In the genomic region with DNA sequence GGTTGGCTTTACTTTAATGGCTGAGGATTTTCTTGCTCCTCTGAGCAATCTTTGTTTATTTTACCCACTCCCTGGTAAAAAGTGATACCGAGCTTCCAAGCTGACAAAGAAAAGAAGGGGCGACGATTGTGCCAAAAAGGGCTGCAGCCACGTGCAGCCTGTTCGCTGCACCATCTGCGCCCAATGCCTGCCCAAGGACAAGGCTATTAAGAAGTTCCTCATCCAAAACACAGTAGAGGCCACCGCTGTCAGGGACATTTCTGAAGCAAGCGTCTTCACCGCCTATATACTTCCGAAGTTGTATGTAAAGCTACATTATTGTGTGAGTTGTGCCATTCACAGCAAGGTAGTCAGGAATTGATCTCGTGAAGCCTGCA, we compare ENCODE assay signal across 17 cellular contexts. TPM values are rescaled to one million over a fixed set of nuclear protein-coding genes. Genes with fewer than 3 reads are reported as not detected.
DNase-seq lines count a peak whose midpoint lies in the region; ATAC-seq and TF ChIP-seq lines count a peak whose summit lies in the region.
"Had no signal": no experiment of that assay in that cellular context is flagged by ENCODE, and none has a peak within 500 bp of the region (broad histone marks: within the 10 kb centered on the region; RNA-seq: fewer than 3 reads in every experiment).

No MANE protein-coding gene starts in this region.

- TF ChIP-seq POLR2A in esophagus muscularis mucosa (IDR thresholded peaks at IDR 0.05; ENCODE audit: low read depth) (no peak), thyroid gland (IDR thresholded peaks at IDR 0.05) (no peak), stomach (IDR thresholded peaks at IDR 0.05) (no peak)

- H3K4me1 ChIP-seq in cardiac muscle cell (ENCODE audit: low read depth), result peaks cover 37% of the 10 kb centered on the region
- H3K4me1 ChIP-seq in esophagus muscularis mucosa, result peaks cover 61 to 71% (median 66%) of the 10 kb centered on the region in 4 donors
- peaks cover 57 to 58% of the 10 kb centered on the region in 2 donors for H3K4me1 ChIP-seq in thyroid gland
- peaks cover under 1 to 51% (median 19%) of the 10 kb centered on the region in 4 donors for H3K4me1 ChIP-seq in stomach

- no peaks in the 10 kb centered on the region for H3K36me3 Mint-ChIP-seq in natural killer cell treated with Interleukin-12 subunit alpha and Interleukin-12 subunit beta and Interleukin-15 and Interleukin-18, amount 100 ng/mL, for 72 hours

- no peaks in the 10 kb centered on the region for H3K9me3 Mint-ChIP-seq in natural killer cell treated with Interleukin-12 subunit alpha and Interleukin-12 subunit beta and Interleukin-15 and Interleukin-18, amount 100 ng/mL, for 72 hours

- H3K36me3 ChIP-seq in cardiac muscle cell (peaks cover 5% of the 10 kb centered on the region), esophagus muscularis mucosa (peaks cover 0 to 28% (median 8%) of the 10 kb centered on the region in 4 donors), thyroid gland (no peaks in the 10 kb centered on the region), stomach (no peaks in the 10 kb centered on the region)
- H3K36me3 ChIP-seq: Peyer's patch had no signal

- no peak overlapping the region for H3K4me3 ChIP-seq in cardiac muscle cell
- no peak overlapping the region for H3K4me3 ChIP-seq in esophagus muscularis mucosa
- no peak overlapping the region for H3K4me3 ChIP-seq in thyroid gland (replicated peaks in 1 of 3)
- no peak overlapping the region for H3K4me3 ChIP-seq in stomach
- H3K4me3 ChIP-seq: MG63, Peyer's patch had no signal

- intact Hi-C loops in left cardiac atrium (cut with DNase I) (loop anchor here in 1 of 2 donors (5.0 to 10.0 kb wide), 2 partner anchors 34 to 166 kb away; partner anchors contain the start of genes POGLUT1 and TMEM39A), esophagus muscularis mucosa (cut with DNase I) (loop anchor here (10.0 kb wide), 1 partner anchor 166 kb away; the partner anchor contains the start of genes POGLUT1 and TMEM39A), thyroid gland (cut with DNase I) (no loop called here), stomach (cut with DNase I; ENCODE audit: low total_unique reads) (no loop called here)

- H3K27me3 ChIP-seq in cardiac muscle cell (no peaks in the 10 kb centered on the region), esophagus muscularis mucosa (no peaks in the 10 kb centered on the region), thyroid gland (no peaks in the 10 kb centered on the region), stomach (no peaks in the 10 kb centered on the region)
- H3K27me3 ChIP-seq: MG63, Peyer's patch had no signal

- peaks cover 60 to 72% of the 10 kb centered on the region in 2 donors for H3K4me1 Mint-ChIP-seq in natural killer cell treated with Interleukin-12 subunit alpha and Interleukin-12 subunit beta and Interleukin-15 and Interleukin-18, amount 100 ng/mL, for 72 hours (ENCODE audit: low read depth in 2 of 2)

- H3K27ac ChIP-seq in cardiac muscle cell (peak overlapping the region; percentile 90), esophagus muscularis mucosa (replicated peaks in 1 of 4) (no peak overlapping the region), thyroid gland (peak overlapping the region; percentile 44 to 97 (median 94)), stomach (no peak overlapping the region)

- no peak for DNase-seq in cardiac muscle cell (ENCODE audit: low read depth in 1 of 2, low spot score in 1 of 2)
- no peak for DNase-seq in left cardiac atrium
- peak; percentile 55 for DNase-seq in esophagus muscularis mucosa (ENCODE audit: extremely low spot score)
- no peak for DNase-seq in natural killer cell treated with Interleukin-12 subunit alpha and Interleukin-12 subunit beta and Interleukin-15 and Interleukin-18, amount 100 ng/mL, for 72 hours (ENCODE audit: low spot score)
- DNase-seq in thyroid gland, result peak; percentile 40 to 50
- no peak for DNase-seq in C1 segment of cervical spinal cord (lab: John Stamatoyannopoulos, UW)
- no peak for DNase-seq in stomach
- DNase-seq: Calu3, DND-41, GF-D8, KG1, MG63, NCI-H1105, NCI-H187 treated with DMSO at 0.1 percent for 48 hours, Peyer's patch, Right ventricle myocardium superior had no signal

- WGBS in esophagus muscularis mucosa, result 85% methylated on average over 11 of the region's 11 CpGs
- WGBS in thyroid gland, 2 donors, result 40 to 44% methylated on average over 11 of the region's 11 CpGs
- WGBS in stomach, 5 donors, result 78 to 89% (median 82%) methylated on average over 8 to 11 of the region's 11 CpGs

- ATAC-seq in left cardiac atrium (no peak), GM18502 (IDR thresholded peaks at IDR 0.05; ENCODE audit: poor library complexity, unreplicated experiment) (no peak)
- no peak for ATAC-seq in natural killer cell treated with Interleukin-12 subunit alpha and Interleukin-12 subunit beta and Interleukin-15 and Interleukin-18, amount 100 ng/mL, for 72 hours

- TF ChIP-seq CTCF in cardiac muscle cell (IDR thresholded peaks at IDR 0.05; ENCODE audit: low read depth, low read length) (no peak), esophagus muscularis mucosa (IDR thresholded peaks at IDR 0.05) (no peak), thyroid gland (IDR thresholded peaks at IDR 0.05) (no peak), stomach (IDR thresholded peaks at IDR 0.05) (no peak)

- no peaks in the 10 kb centered on the region for H3K9me3 ChIP-seq in cardiac muscle cell (ENCODE audit: low read depth)
- no peaks in the 10 kb centered on the region for H3K9me3 ChIP-seq in esophagus muscularis mucosa
- H3K9me3 ChIP-seq in thyroid gland, result no peaks in the 10 kb centered on the region
- H3K9me3 ChIP-seq in stomach, result no peaks in the 10 kb centered on the region
- H3K9me3 ChIP-seq: MG63, Peyer's patch had no signal

- no peaks in the 10 kb centered on the region for H3K27me3 Mint-ChIP-seq in natural killer cell treated with Interleukin-12 subunit alpha and Interleukin-12 subunit beta and Interleukin-15 and Interleukin-18, amount 100 ng/mL, for 72 hours

- H3K4me3 Mint-ChIP-seq in natural killer cell treated with Interleukin-12 subunit alpha and Interleukin-12 subunit beta and Interleukin-15 and Interleukin-18, amount 100 ng/mL, for 72 hours, result peak overlapping the region; percentile 50

- no peak for TF ChIP-seq EP300 in esophagus muscularis mucosa (IDR thresholded peaks at IDR 0.05)
- no peak for TF ChIP-seq EP300 in stomach (IDR thresholded peaks at IDR 0.05)

- H3K27ac Mint-ChIP-seq in natural killer cell treated with Interleukin-12 subunit alpha and Interleukin-12 subunit beta and Interleukin-15 and Interleukin-18, amount 100 ng/mL, for 72 hours, result peak overlapping the region in 1 of 2 donors; percentile 38

RNA-seq across cellular contexts. Expression of gene ARHGAP31, which starts 4.4 kb away (rescaled TPM):
- total RNA-seq in cardiac muscle cell, result 59.9 and 60.6 TPM in 2 replicates
- 23.9 and 28.0 TPM in 2 replicates for polyA plus RNA-seq in cardiac muscle cell
- total RNA-seq in left cardiac atrium, result 10 to 100 TPM; 33.5 to 44.0 TPM
- 10 to 100 TPM; 14.5 to 25.9 (median 23.1) TPM for total RNA-seq in esophagus muscularis mucosa
- 10 to 100 TPM; 22.5 to 64.6 TPM for total RNA-seq in natural killer cell treated with Interleukin-12 subunit alpha and Interleukin-12 subunit beta and Interleukin-15 and Interleukin-18, amount 100 ng/mL, for 72 hours
- 10 to 100 TPM; 40.0 to 78.9 (median 55.0) TPM for total RNA-seq in thyroid gland
- total RNA-seq in stomach, result 100 to 1,000 TPM in 1 of 5 donors, 10 to 100 TPM in 2, 1 to 10 TPM in 2; 2.9 to 275 (median 14.1) TPM
- 1 to 10 TPM; 1.2 to 2.6 (median 2.1) TPM for polyA plus RNA-seq in stomach

RNA-seq across cellular contexts. Expression of gene B4GALT4, which starts 57.9 kb away (rescaled TPM):
- total RNA-seq in cardiac muscle cell (34.0 and 36.3 TPM in 2 replicates), left cardiac atrium (10 to 100 TPM; 13.3 to 15.9 TPM), esophagus muscularis mucosa (10 to 100 TPM; 13.3 to 15.4 (median 14.0) TPM), thyroid gland (10 to 100 TPM; 18.8 to 23.5 (median 21.3) TPM), stomach (10 to 100 TPM in 3 of 5 donors, 1 to 10 TPM in 2; 5.5 to 39.7 (median 16.1) TPM)
- polyA plus RNA-seq in cardiac muscle cell (45.4 and 51.0 TPM in 2 replicates), stomach (10 to 100 TPM; 12.0 to 14.6 (median 13.3) TPM)
- total RNA-seq in natural killer cell treated with Interleukin-12 subunit alpha and Interleukin-12 subunit beta and Interleukin-15 and Interleukin-18, amount 100 ng/mL, for 72 hours, result 10 to 100 TPM; 34.3 to 38.4 TPM

Comparison
In these comparisons a context has a peak if more than half of its experiments do, and no peak if none do; other contexts are left out.
1. DNase-seq: peak in esophagus muscularis mucosa (single experiment) and thyroid gland (2 of 2); none in cardiac muscle cell (0 of 2), left cardiac atrium (single experiment), natural killer cell treated with Interleukin-12 subunit alpha and Interleukin-12 subunit beta and Interleukin-15 and Interleukin-18, amount 100 ng/mL, for 72 hours (single experiment), C1 segment of cervical spinal cord (0 of 14) and stomach (single experiment).
2. H3K27ac ChIP-seq: peak in cardiac muscle cell (single experiment) and thyroid gland (3 of 3); none in esophagus muscularis mucosa (0 of 4) and stomach (0 of 5).